In the genomic region with DNA sequence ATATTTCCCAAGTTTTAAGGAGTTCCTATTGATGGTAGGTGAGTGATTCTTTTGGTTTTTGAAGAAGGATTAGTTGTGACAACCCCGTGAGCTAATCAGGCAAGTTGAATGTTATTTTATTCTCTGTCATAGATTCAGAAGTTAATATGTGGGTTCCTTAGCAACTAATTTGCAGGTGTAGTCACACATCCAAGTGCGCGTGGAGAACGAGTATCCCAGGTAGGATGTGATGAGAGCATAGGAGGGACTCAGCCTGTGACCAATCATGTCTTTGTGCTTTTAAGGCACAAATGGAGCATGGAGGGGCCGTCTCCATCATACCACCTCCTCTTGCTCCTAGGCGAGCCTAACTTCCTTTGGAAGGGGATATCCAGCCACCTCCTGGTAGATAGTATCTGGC, we compare ENCODE assay signal across 20 cellular contexts. TPM values are rescaled to one million over a fixed set of nuclear protein-coding genes. Genes with fewer than 3 reads are reported as not detected.
A peak's percentile ranks its signal among the peaks of the same experiment; 100 is the strongest.
DNase-seq lines count a peak whose midpoint lies in the region; ATAC-seq, FAIRE-seq and TF ChIP-seq lines count a peak whose summit lies in the region.
"Had no signal": no experiment of that assay in that cellular context is flagged by ENCODE, and none has a peak within 500 bp of the region (broad histone marks: within the 10 kb centered on the region; RNA-seq: fewer than 3 reads in every experiment).

No MANE protein-coding gene starts in this region.

- no peak overlapping the region for H2AFZ ChIP-seq in OCI-LY3 (ENCODE audit: low read depth, low read length)
- 0 out of 2 replicates have a peak overlapping the region, but pooled peaks have one; percentile 4 for H2AFZ ChIP-seq in H1 (ENCODE audit: low read length)

- no peak for ATAC-seq in HG03571 (IDR thresholded peaks at IDR 0.05; ENCODE audit: unreplicated experiment)
- ATAC-seq: HepG2, K562 had no signal

- peaks cover 11% of the 10 kb centered on the region for H3K4me1 Mint-ChIP-seq in activated CD4-positive, alpha-beta memory T cell treated with anti-CD3 and anti-CD28 coated beads, Interleukin-2, amount 10 ng/mL, durations not matched to agents 7 days and 5 days
- H3K4me1 Mint-ChIP-seq: CD4-positive, CD25-positive, alpha-beta regulatory T cell had no signal

- no peak overlapping the region for H2BK5ac ChIP-seq in H1 (ENCODE audit: low read depth, low read length)

- no peak overlapping the region for H3K9ac ChIP-seq in OCI-LY3 (ENCODE audit: low read length)
- no peak overlapping the region for H3K9ac ChIP-seq in H1 (replicated peaks in 1 of 4; ENCODE audit: extremely low read depth in 1 of 4, low read depth in 3 of 4, low read length in 3 of 4)

- H2BK12ac ChIP-seq in H1 (ENCODE audit: low read depth, low read length): no peak overlapping the region

- H3K4ac ChIP-seq in H1 (replicated peaks; ENCODE audit: insufficient read length, low read depth, low read length): no peak overlapping the region

- H3K4me3 Mint-ChIP-seq in activated CD4-positive, alpha-beta memory T cell treated with anti-CD3 and anti-CD28 coated beads, Interleukin-2, amount 10 ng/mL, durations not matched to agents 7 days and 5 days: no peak overlapping the region
- H3K4me3 Mint-ChIP-seq: CD4-positive, CD25-positive, alpha-beta regulatory T cell; HFFc6 had no signal

- no peak overlapping the region for H3K18ac ChIP-seq in H1 (ENCODE audit: extremely low read depth, low read length)

- no peak overlapping the region for H4K8ac ChIP-seq in H1 (ENCODE audit: extremely low read depth, insufficient read depth, low read length)

- no peaks in the 10 kb centered on the region for H3K36me3 Mint-ChIP-seq in activated CD4-positive, alpha-beta memory T cell treated with anti-CD3 and anti-CD28 coated beads, Interleukin-2, amount 10 ng/mL, durations not matched to agents 7 days and 5 days (ENCODE audit: low read depth)
- H3K36me3 Mint-ChIP-seq: CD4-positive, CD25-positive, alpha-beta regulatory T cell had no signal

- H3K4me3 ChIP-seq in DOHH2 (ENCODE audit: low read length) (peak overlapping the region; percentile 49), OCI-LY3 (ENCODE audit: low read length) (0 out of 2 replicates have a peak overlapping the region, but pooled peaks have one; percentile 17), H1 (ENCODE audit: extremely low read depth in 1 of 4, insufficient read depth in 2 of 4, low read depth in 3 of 4, low read length in 4 of 4) (no peak overlapping the region), small intestine (ENCODE audit: low read depth in 1 of 2, low read length in 2 of 2) (no peak overlapping the region)
- H3K4me3 ChIP-seq: K562 had no signal

- no peak for TF ChIP-seq RAD21 in H1 (IDR thresholded peaks at IDR 0.05 in 1 of 2, conservative IDR thresholded peaks at IDR 0.05 in 1 of 2; ENCODE audit: low read depth in 2 of 2, low read length in 2 of 2)

- no peaks in the 10 kb centered on the region for H3K79me2 ChIP-seq in DOHH2 (ENCODE audit: control insufficient read depth, low read length)
- no peaks in the 10 kb centered on the region; the same call in 1 of the 2 replicates for H3K79me2 ChIP-seq in OCI-LY3 (ENCODE audit: low read length)
- no peaks in the 10 kb centered on the region for H3K79me2 ChIP-seq in H1 (ENCODE audit: control insufficient read depth in 1 of 2, insufficient read depth in 2 of 2, low read length in 2 of 2)

- H3K4me1 ChIP-seq in DOHH2 (ENCODE audit: control insufficient read depth, low read length) (peaks cover 67% of the 10 kb centered on the region), OCI-LY3 (ENCODE audit: low read length) (peaks cover 47% of the 10 kb centered on the region), H1 (replicated peaks in 1 of 4; ENCODE audit: control insufficient read depth in 3 of 4, insufficient read depth in 4 of 4, low read length in 3 of 4) (no peaks in the 10 kb centered on the region), small intestine (ENCODE audit: control insufficient read depth in 2 of 2, insufficient read depth in 1 of 2, low read depth in 1 of 2, low read length in 1 of 2) (peaks cover 4 to 6% of the 10 kb centered on the region in 2 donors)

- no peaks in the 10 kb centered on the region for H3K27me3 ChIP-seq in DOHH2 (ENCODE audit: control insufficient read depth, low read length)
- H3K27me3 ChIP-seq in OCI-LY3 (ENCODE audit: low read depth, low read length): no peaks in the 10 kb centered on the region
- no peaks in the 10 kb centered on the region for H3K27me3 ChIP-seq in H1 (replicated peaks in 1 of 4; ENCODE audit: control insufficient read depth in 3 of 4, extremely low read depth in 1 of 4, insufficient read depth in 3 of 4, low read length in 3 of 4)
- no peaks in the 10 kb centered on the region for H3K27me3 ChIP-seq in small intestine (ENCODE audit: control insufficient read depth in 2 of 2, insufficient read depth in 2 of 2, low read length in 2 of 2)

- WGBS in H1 (ENCODE audit: extremely low coverage in 1 of 2, insufficient coverage in 1 of 2, insufficient read length in 1 of 2, insufficient replicate concordance in 2 of 2, low coverage in 1 of 2, low lambda C conversion rate in 2 of 2, missing lambda C conversion rate in 1 of 2), 2 experiments: 87% methylated on average over 6 of the region's 6 CpGs; no CpG with 5 or more reads in 1 of the 2 experiments
- WGBS in small intestine, 3 donors: 91 to 97% (median 94%) methylated on average over 6 of the region's 6 CpGs

- TF ChIP-seq POLR2A in H1 (IDR thresholded peaks at IDR 0.05; ENCODE audit: control extremely low read depth in 1 of 2, low read depth in 2 of 2, low read length in 2 of 2): no peak

- H3K4me2 ChIP-seq in DOHH2 (ENCODE audit: low read length): peak overlapping the region; percentile 67
- peak overlapping the region; percentile 56 for H3K4me2 ChIP-seq in OCI-LY3 (ENCODE audit: low read length)
- H3K4me2 ChIP-seq in H1 (ENCODE audit: insufficient read depth in 1 of 2, low read depth in 2 of 2, low read length in 2 of 2): no peak overlapping the region

- no peak for TF ChIP-seq CTCF in DOHH2 (IDR thresholded peaks at IDR 0.05; ENCODE audit: low read depth, low read length, poor library complexity, severe bottlenecking)
- TF ChIP-seq CTCF in OCI-LY3 (IDR thresholded peaks at IDR 0.05; ENCODE audit: low read depth, low read length): no peak
- TF ChIP-seq CTCF in H1 (IDR thresholded peaks at IDR 0.05; ENCODE audit: control extremely low read depth in 1 of 3, insufficient read depth in 1 of 3, low read depth in 1 of 3, low read length in 3 of 3): no peak

- H3K14ac ChIP-seq in H1 (ENCODE audit: insufficient read length): no peak overlapping the region

- H4K20me1 ChIP-seq in DOHH2 (ENCODE audit: control insufficient read depth, insufficient read depth, low read depth, low read length): no peaks in the 10 kb centered on the region
- H4K20me1 ChIP-seq in OCI-LY3 (ENCODE audit: insufficient read depth, low read length): no peaks in the 10 kb centered on the region
- H4K20me1 ChIP-seq in H1 (replicated peaks in 1 of 2; ENCODE audit: control insufficient read depth in 1 of 2, insufficient read depth in 2 of 2, low read length in 2 of 2): no peaks in the 10 kb centered on the region

- H3K36me3 ChIP-seq in DOHH2 (ENCODE audit: control insufficient read depth, low read length) (no peaks in the 10 kb centered on the region), OCI-LY3 (replicated peaks; ENCODE audit: low read depth, low read length) (no peaks in the 10 kb centered on the region), H1 (ENCODE audit: control insufficient read depth in 2 of 4, insufficient read depth in 4 of 4, low read length in 3 of 4) (no peaks in the 10 kb centered on the region), small intestine (ENCODE audit: control insufficient read depth in 2 of 2, insufficient read depth in 2 of 2, low read length in 2 of 2) (no peaks in the 10 kb centered on the region)

- no peak overlapping the region for H2AK5ac ChIP-seq in H1 (ENCODE audit: low read depth, low read length)

- H3K27me3 Mint-ChIP-seq in activated CD4-positive, alpha-beta memory T cell treated with anti-CD3 and anti-CD28 coated beads, Interleukin-2, amount 10 ng/mL, durations not matched to agents 7 days and 5 days: peaks cover 15% of the 10 kb centered on the region

- H3K9me2 ChIP-seq in DOHH2 (replicated peaks; ENCODE audit: control insufficient read depth, low read length): no peaks in the 10 kb centered on the region

- peaks cover 7% of the 10 kb centered on the region for H3F3A ChIP-seq in DOHH2 (ENCODE audit: control insufficient read depth, insufficient read depth)

- CTCF ChIA-PET in H1 (lab: Charles Lee; ENCODE audit: partially characterized antibody): no interaction called here
- CTCF ChIA-PET in activated CD4-positive, alpha-beta memory T cell treated with anti-CD3 and anti-CD28 coated beads, Interleukin-2, amount 10 ng/mL, durations not matched to agents 7 days and 5 days (lab: Charles Lee): no interaction called here

- H3K56ac ChIP-seq in H1 (replicated peaks; ENCODE audit: insufficient read length, low read depth, low read length): no peak overlapping the region

- peak overlapping the region; percentile 82 for H3K27ac ChIP-seq in DOHH2 (ENCODE audit: low read depth, low read length)
- H3K27ac ChIP-seq in OCI-LY3 (ENCODE audit: low read length): peak overlapping the region; percentile 69
- no peak overlapping the region for H3K27ac ChIP-seq in H1 (ENCODE audit: low read depth, low read length)
- peak overlapping the region in 1 of 2 donors; percentile 89 for H3K27ac ChIP-seq in small intestine (ENCODE audit: low read depth in 1 of 2, low read length in 1 of 2)

- no peaks in the 10 kb centered on the region for H3K9me3 Mint-ChIP-seq in activated CD4-positive, alpha-beta memory T cell treated with anti-CD3 and anti-CD28 coated beads, Interleukin-2, amount 10 ng/mL, durations not matched to agents 7 days and 5 days
- H3K9me3 Mint-ChIP-seq: HFFc6 had no signal

- H3K23me2 ChIP-seq in H1 (ENCODE audit: low read depth, low read length): no peaks in the 10 kb centered on the region

- FAIRE-seq in H1 (lab: Jason Lieb, UNC): no peak
- no peak for FAIRE-seq in small intestine (lab: Jason Lieb, UNC)
- FAIRE-seq: A204.1, G401.6, GM12891, GM19239, HepG2, HTR-8/SVneo had no signal

- no peak overlapping the region for H4K5ac ChIP-seq in H1 (ENCODE audit: insufficient read length, low read depth, low read length)

- H4K91ac ChIP-seq in H1 (replicated peaks; ENCODE audit: insufficient read length, low read length): no peak overlapping the region

- no peak for TF ChIP-seq EP300 in H1 (IDR thresholded peaks at IDR 0.05; ENCODE audit: borderline replicate concordance in 1 of 2, low read depth in 2 of 2, low read length in 2 of 2)

- DNase-seq in H1 (ENCODE audit: low read depth in 1 of 2, low spot score in 2 of 2): no peak
- DNase-seq in NCI-H345 treated with DMSO at 0.1 percent for 48 hours (lab: John Stamatoyannopoulos, UW; ENCODE audit: unreplicated experiment): no peak
- no peak for DNase-seq in activated CD4-positive, alpha-beta memory T cell treated with anti-CD3 and anti-CD28 coated beads, Interleukin-2, amount 10 ng/mL, durations not matched to agents 7 days and 5 days
- no peak for DNase-seq in small intestine
- DNase-seq: CD4-positive, CD25-positive, alpha-beta regulatory T cell; DMS79; EL; HCEC 1CT; HFFc6 had no signal

- no peak overlapping the region for H3K23ac ChIP-seq in H1 (ENCODE audit: insufficient read length)

- H3K79me1 ChIP-seq in H1 (ENCODE audit: low read depth, low read length): no peaks in the 10 kb centered on the region

- no peak overlapping the region for H2BK120ac ChIP-seq in H1 (replicated peaks; ENCODE audit: low read depth, low read length)

- no peak overlapping the region for H2BK20ac ChIP-seq in H1 (ENCODE audit: low read length)

- H3K27ac Mint-ChIP-seq in activated CD4-positive, alpha-beta memory T cell treated with anti-CD3 and anti-CD28 coated beads, Interleukin-2, amount 10 ng/mL, durations not matched to agents 7 days and 5 days: no peak overlapping the region
- H3K27ac Mint-ChIP-seq: CD4-positive, CD25-positive, alpha-beta regulatory T cell; HFFc6 had no signal

- POLR2A ChIA-PET in H1 (lab: Charles Lee; ENCODE audit: partially characterized antibody): no interaction called here
- POLR2A ChIA-PET in activated CD4-positive, alpha-beta memory T cell treated with anti-CD3 and anti-CD28 coated beads, Interleukin-2, amount 10 ng/mL, durations not matched to agents 7 days and 5 days (lab: Charles Lee): no interaction called here

- H2BK15ac ChIP-seq in H1 (ENCODE audit: low read length): no peak overlapping the region

- H3K9me3 ChIP-seq in DOHH2 (ENCODE audit: control insufficient read depth, insufficient read depth, low read length): no peaks in the 10 kb centered on the region
- no peaks in the 10 kb centered on the region for H3K9me3 ChIP-seq in OCI-LY3 (ENCODE audit: insufficient read depth, low read length)
- H3K9me3 ChIP-seq in H1 (ENCODE audit: insufficient read depth in 2 of 2, low read depth in 1 of 2, low read length in 1 of 2): no peaks in the 10 kb centered on the region
- H3K9me3 ChIP-seq in small intestine (ENCODE audit: control insufficient read depth, low read depth): no peaks in the 10 kb centered on the region

RNA-seq across cellular contexts. Expression of gene PPP1R14C, which starts 41.1 kb away (rescaled TPM):
- total RNA-seq in H1 (2021; fragmentation: NEBNext Ultra II Directional; extraction: Animal tissue kit (Norgen Biotek cat#: 25700)): 0.25 and 0.61 TPM in 2 replicates
- polyA plus RNA-seq in H1 (2011; rRNA removed) (0.13 and 0.30 TPM in 2 replicates), small intestine (10 to 100 TPM; 10.7 to 14.3 (median 12.2) TPM)
- polyA plus RNA-seq in H1 (2011; cell fraction: cytosol; rRNA removed): 0.32 TPM
- polyA plus RNA-seq in H1 (2011; cell fraction: nucleus; rRNA removed): 0.16 TPM
- 0.16 to 0.52 TPM (median 0.29 TPM) in 4 replicates for polyA plus RNA-seq in H1 (2012, experiment 1 of 2)
- 0.28 TPM for polyA plus RNA-seq in H1 (2012, experiment 2 of 2)
- polyA plus RNA-seq in H1 (2013, experiment 1 of 2): 0.10 TPM
- 0.20 TPM for polyA plus RNA-seq in H1 (2013, experiment 2 of 2)
- polyA minus RNA-seq in H1 (2011; rRNA and poly(A)+ RNA removed): 0.16 and 0.41 TPM in 2 replicates
- 0.51 TPM for polyA minus RNA-seq in H1 (2011; cell fraction: cytosol; rRNA and poly(A)+ RNA removed)
- polyA minus RNA-seq in H1 (2011; cell fraction: nucleus; rRNA and poly(A)+ RNA removed): not detected
- total RNA-seq in activated CD4-positive, alpha-beta memory T cell treated with anti-CD3 and anti-CD28 coated beads, Interleukin-2, amount 10 ng/mL, durations not matched to agents 7 days and 5 days: under 1 TPM; 0.10 TPM
- total RNA-seq: CD4-positive, CD25-positive, alpha-beta regulatory T cell; H4; HepG2 had no signal
- polyA plus RNA-seq: CD4-positive, CD25-positive, alpha-beta regulatory T cell; HepG2 had no signal

Comparison
In these comparisons a context has a peak if more than half of its experiments do, and no peak if none do; other contexts are left out.
1. H3K4me2 ChIP-seq: peak in DOHH2 (single experiment) and OCI-LY3 (single experiment); none in H1 (0 of 2).
2. H3K4me3 ChIP-seq: peak in DOHH2 (single experiment) and OCI-LY3 (single experiment); none in H1 (0 of 4) and small intestine (0 of 2).